ENCODE assay signal across 8 cellular contexts in genomic region chr5:317086-317811, GRCh38. TPM values are rescaled to one million over a fixed set of nuclear protein-coding genes. Genes with fewer than 3 reads are reported as not detected.
DNase-seq lines count a peak whose midpoint lies in the region; ATAC-seq and TF ChIP-seq lines count a peak whose summit lies in the region.

No MANE protein-coding gene starts in this region.

- H3K9ac ChIP-seq in OCI-LY3 (ENCODE audit: low read length) (no peak overlapping the region), adipocyte (ENCODE audit: low read length) (no peak overlapping the region)

- H3K27me3 ChIP-seq in OCI-LY3 (ENCODE audit: low read depth, low read length), result no peaks in the 10 kb centered on the region
- H3K27me3 ChIP-seq in adipocyte (replicated peaks; ENCODE audit: control insufficient read depth, insufficient read depth, low read length), result no peaks in the 10 kb centered on the region

- no peaks in the 10 kb centered on the region for H3K79me2 ChIP-seq in OCI-LY3 (ENCODE audit: low read length)

- H3K27ac ChIP-seq in OCI-LY3 (ENCODE audit: low read length), result peak overlapping the region; percentile 44

- H4K20me1 ChIP-seq in OCI-LY3 (ENCODE audit: insufficient read depth, low read length), result no peaks in the 10 kb centered on the region

- no peak overlapping the region for H3K4me3 ChIP-seq in OCI-LY3 (ENCODE audit: low read length)
- no peak overlapping the region for H3K4me3 ChIP-seq in adipocyte (ENCODE audit: low read length)

- ATAC-seq in GM19455 (IDR thresholded peaks at IDR 0.05; ENCODE audit: unreplicated experiment) (peak; percentile 68), HG03432 (IDR thresholded peaks at IDR 0.05; ENCODE audit: unreplicated experiment) (peak; percentile 81)

- peak; percentile 69 for TF ChIP-seq CTCF in OCI-LY3 (IDR thresholded peaks at IDR 0.05; ENCODE audit: low read depth, low read length)

- H3K36me3 ChIP-seq in OCI-LY3 (replicated peaks; ENCODE audit: low read depth, low read length) (no peaks in the 10 kb centered on the region), adipocyte (ENCODE audit: control insufficient read depth, insufficient read depth, low read length, severe bottlenecking) (peaks cover 20% of the 10 kb centered on the region)

- DNase-seq in ELF-1 (ENCODE audit: low read depth, low spot score) (peak; percentile 87), adipocyte (ENCODE audit: low read depth) (peak; percentile 71), islet precursor cell (peak; percentile 91), mucosa of gallbladder (ENCODE audit: low spot score) (no peak)
- peak; percentile 80 for DNase-seq in stimulated activated CD8-positive, alpha-beta memory T cell treated with anti-CD3 and anti-CD28 coated beads, Interleukin-4, amount 100 ng/mL, for 48 hours

- H3K9me3 ChIP-seq in OCI-LY3 (ENCODE audit: insufficient read depth, low read length) (no peaks in the 10 kb centered on the region), adipocyte (ENCODE audit: control insufficient read depth, low read length) (no peaks in the 10 kb centered on the region)

- peaks cover 10% of the 10 kb centered on the region for H3K4me1 ChIP-seq in OCI-LY3 (ENCODE audit: low read length)
- peaks cover 16% of the 10 kb centered on the region for H3K4me1 ChIP-seq in adipocyte (ENCODE audit: control insufficient read depth, insufficient read depth, low read length)

- H2AFZ ChIP-seq in OCI-LY3 (ENCODE audit: low read depth, low read length), result no peak overlapping the region

- 0 out of 2 replicates have a peak overlapping the region, but pooled peaks have one; percentile 30 for H3K4me2 ChIP-seq in OCI-LY3 (ENCODE audit: low read length)

RNA-seq across cellular contexts. Expression of gene AHRR, which starts 4.3 kb away (rescaled TPM):
- 3.5 TPM for total RNA-seq in mucosa of gallbladder

RNA-seq across cellular contexts. Expression of gene PDCD6, which starts 45.8 kb away (rescaled TPM):
- total RNA-seq in mucosa of gallbladder, result 97.1 TPM
